23 cellular contexts compared by ENCODE assay signal in the genomic region with DNA sequence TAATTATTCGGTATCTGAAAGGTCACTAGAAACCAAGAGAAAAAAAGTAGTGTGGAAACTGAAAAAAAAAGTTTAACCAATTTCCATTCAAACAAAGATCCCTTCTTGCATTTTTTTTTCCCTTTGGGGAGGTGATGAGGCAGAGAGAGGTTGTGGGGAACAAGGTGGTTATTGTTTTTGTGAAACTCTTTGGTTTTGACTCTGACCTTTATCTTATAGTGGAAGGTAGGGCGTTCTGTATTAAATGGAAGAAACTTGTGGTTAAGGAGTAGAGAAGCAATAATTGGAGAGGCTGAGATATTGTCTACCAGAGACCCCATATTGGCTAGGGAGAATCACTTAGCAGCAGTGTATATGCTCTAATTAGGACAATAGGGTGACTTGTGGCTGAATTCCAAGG.
"Had no signal": no experiment of that assay in that cellular context is flagged by ENCODE, and none has a peak within 500 bp of the region (broad histone marks: within the 10 kb centered on the region; RNA-seq: fewer than 3 reads in every experiment).

No MANE protein-coding gene starts in this region.

- H3K4me1 ChIP-seq: gastroesophageal sphincter, stomach, suprapubic skin, tibial nerve had no signal

- H3K36me3 ChIP-seq: gastroesophageal sphincter, stomach, suprapubic skin, tibial nerve, WERI-Rb-1 had no signal

- H3K9me3 ChIP-seq: gastroesophageal sphincter, stomach, suprapubic skin, tibial nerve had no signal

- H3K27me3 ChIP-seq: gastroesophageal sphincter, stomach, tibial nerve had no signal

- H3K4me3 Mint-ChIP-seq: activated CD8-positive, alpha-beta memory T cell treated with anti-CD3 and anti-CD28 coated beads, Interleukin-2, amount 10 ng/mL, durations not matched to agents 7 days and 5 days; activated naive CD4-positive, alpha-beta T cell treated with anti-CD3 and anti-CD28 coated beads, Interleukin-2, amount 50 U/mL, for 24 hours; endodermal cell; natural killer cell treated with Interleukin-12 subunit alpha and Interleukin-12 subunit beta and Interleukin-15 and Interleukin-18, amount 100 ng/mL, for 72 hours had no signal

- H3K4me1 Mint-ChIP-seq: endodermal cell had no signal

- H3K36me3 Mint-ChIP-seq: activated naive CD4-positive, alpha-beta T cell treated with anti-CD3 and anti-CD28 coated beads, Interleukin-2, amount 50 U/mL, for 24 hours; natural killer cell treated with Interleukin-12 subunit alpha and Interleukin-12 subunit beta and Interleukin-15 and Interleukin-18, amount 100 ng/mL, for 72 hours had no signal

- DNase-seq: activated CD4-positive, alpha-beta T cell treated with anti-CD3 and anti-CD28 coated beads, Interleukin-2, amount 50 U/mL, for 48 hours; activated CD4-positive, CD25-positive, alpha-beta regulatory T cell treated with anti-CD3 and anti-CD28 coated beads, Interleukin-2, amount 50 U/mL, for 72 hours; activated CD8-positive, alpha-beta memory T cell treated with anti-CD3 and anti-CD28 coated beads, Interleukin-2, amount 10 ng/mL, durations not matched to agents 7 days and 5 days; activated gamma-delta T cell; amygdala; cerebellar nuclear complex; endodermal cell; head of caudate nucleus; hypothalamus; left ventricle myocardium superior; stimulated activated CD4-positive, alpha-beta T cell treated with anti-CD3 and anti-CD28 coated beads, Interleukin-2, amount 100 ng/mL, for 48 hours; stimulated activated CD8-positive, alpha-beta memory T cell treated with anti-CD3 and anti-CD28 coated beads, Interleukin-4, amount 100 ng/mL, for 48 hours; stomach; WERI-Rb-1 had no signal

- H3K9me3 Mint-ChIP-seq: activated naive CD4-positive, alpha-beta T cell treated with anti-CD3 and anti-CD28 coated beads, Interleukin-2, amount 50 U/mL, for 24 hours; endodermal cell; natural killer cell treated with Interleukin-12 subunit alpha and Interleukin-12 subunit beta and Interleukin-15 and Interleukin-18, amount 100 ng/mL, for 72 hours had no signal

- H3K4me3 ChIP-seq: coronary artery, gastroesophageal sphincter, SK-N-MC, stomach, suprapubic skin, tibial nerve had no signal

- H3K27ac ChIP-seq: coronary artery, epithelial cell of prostate, gastroesophageal sphincter, SK-N-MC, stomach, suprapubic skin, tibial nerve, WERI-Rb-1 had no signal

- H3K27ac Mint-ChIP-seq: activated CD8-positive, alpha-beta memory T cell treated with anti-CD3 and anti-CD28 coated beads, Interleukin-2, amount 10 ng/mL, durations not matched to agents 7 days and 5 days; activated naive CD4-positive, alpha-beta T cell treated with anti-CD3 and anti-CD28 coated beads, Interleukin-2, amount 50 U/mL, for 24 hours; endodermal cell; natural killer cell treated with Interleukin-12 subunit alpha and Interleukin-12 subunit beta and Interleukin-15 and Interleukin-18, amount 100 ng/mL, for 72 hours; progenitor cell of endocrine pancreas had no signal

- H3K27me3 Mint-ChIP-seq: activated naive CD4-positive, alpha-beta T cell treated with anti-CD3 and anti-CD28 coated beads, Interleukin-2, amount 50 U/mL, for 24 hours; progenitor cell of endocrine pancreas had no signal

- ATAC-seq: activated CD8-positive, alpha-beta memory T cell treated with anti-CD3 and anti-CD28 coated beads, Interleukin-2, amount 10 ng/mL, durations not matched to agents 7 days and 5 days; gastroesophageal sphincter; left ventricle myocardium superior; natural killer cell treated with Interleukin-12 subunit alpha and Interleukin-12 subunit beta and Interleukin-15 and Interleukin-18, amount 100 ng/mL, for 72 hours had no signal
